ENCODE assay signal across 9 cellular contexts in the genomic region with DNA sequence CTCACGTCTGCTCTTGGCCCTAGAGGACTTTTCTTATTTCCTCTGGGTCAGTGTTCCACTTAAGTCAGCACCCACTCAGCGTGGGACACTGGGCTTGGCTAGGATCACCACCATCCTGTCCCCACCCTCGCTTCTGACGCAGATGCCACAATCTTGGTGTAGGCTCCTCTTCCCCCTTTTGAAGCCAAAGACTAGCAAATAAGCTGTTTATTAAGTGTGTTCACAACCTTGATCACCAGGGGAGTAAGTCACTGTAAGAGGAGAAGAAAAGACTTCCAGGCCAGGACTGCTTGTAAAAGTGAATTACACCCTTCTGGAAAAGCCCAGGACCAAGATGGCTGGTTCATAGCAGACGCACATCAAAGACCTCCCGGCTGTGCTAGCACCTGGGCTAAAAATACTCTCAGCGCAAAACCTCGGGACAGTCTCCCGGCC.
A peak's percentile ranks its signal among the peaks of the same experiment; 100 is the strongest.
DNase-seq lines count a peak whose midpoint lies in the region; ATAC-seq, FAIRE-seq and TF ChIP-seq lines count a peak whose summit lies in the region.
"Had no signal": no experiment of that assay in that cellular context is flagged by ENCODE, and none has a peak within 500 bp of the region (broad histone marks: within the 10 kb centered on the region; RNA-seq: fewer than 3 reads in every experiment).

No MANE protein-coding gene starts in this region.

- peak overlapping the region; percentile 88 for H3K4me2 ChIP-seq in OCI-LY1 (ENCODE audit: low read length)
- H3K4me2 ChIP-seq in mesenchymal stem cell (ENCODE audit: low read length, poor library complexity, severe bottlenecking): no peak overlapping the region
- H3K4me2 ChIP-seq: SK-N-SH had no signal

- no peak overlapping the region for H3K14ac ChIP-seq in mesenchymal stem cell (ENCODE audit: low read length in 2 of 2)

- H3K27me3 Mint-ChIP-seq in brain: no peaks in the 10 kb centered on the region

- peaks cover 6% of the 10 kb centered on the region; the same call in 1 of the 2 replicates for H3F3A ChIP-seq in OCI-LY1 (ENCODE audit: insufficient read depth, low read length)

- no peak overlapping the region for H3K23ac ChIP-seq in mesenchymal stem cell (ENCODE audit: low read length in 2 of 2)

- ATAC-seq in HG03196 (IDR thresholded peaks at IDR 0.05; ENCODE audit: unreplicated experiment): no peak

- H3K79me1 ChIP-seq in mesenchymal stem cell (replicated peaks; ENCODE audit: low read length, poor library complexity, severe bottlenecking): peaks cover 62% of the 10 kb centered on the region

- no peak for FAIRE-seq in urothelium cell line (lab: Jason Lieb, UNC)

- no peak overlapping the region for H3K18ac ChIP-seq in mesenchymal stem cell (ENCODE audit: low read depth in 1 of 2, low read length in 2 of 2)

- no peaks in the 10 kb centered on the region for H3K9me2 ChIP-seq in OCI-LY1 (ENCODE audit: low read depth, low read length)
- H3K9me2 ChIP-seq: SK-N-SH had no signal

- H3K27me3 ChIP-seq in OCI-LY1 (ENCODE audit: insufficient read depth, low read length) (no peaks in the 10 kb centered on the region), mesenchymal stem cell (ENCODE audit: control insufficient read depth in 1 of 2, insufficient read depth in 1 of 2, low read length in 2 of 2) (no peaks in the 10 kb centered on the region)

- no peak overlapping the region for H2AFZ ChIP-seq in OCI-LY1 (ENCODE audit: low read length)
- no peak overlapping the region for H2AFZ ChIP-seq in mesenchymal stem cell (ENCODE audit: low read depth, low read length)

- H2BK12ac ChIP-seq in mesenchymal stem cell (ENCODE audit: low read length in 2 of 2): no peak overlapping the region

- H3K4me1 Mint-ChIP-seq in brain: peaks cover 63% of the 10 kb centered on the region

- H3K4me3 Mint-ChIP-seq in brain: no peak overlapping the region

- peak overlapping the region; percentile 88 for H3K4me3 ChIP-seq in OCI-LY1 (ENCODE audit: low read depth, low read length, poor library complexity, severe bottlenecking)
- no peak overlapping the region for H3K4me3 ChIP-seq in mesenchymal stem cell (ENCODE audit: insufficient read depth in 1 of 2, low read depth in 1 of 2, low read length in 2 of 2)

- WGBS in mesenchymal stem cell: 85% methylated on average over 6 of the region's 9 CpGs

- H3K36me3 ChIP-seq in OCI-LY1 (ENCODE audit: insufficient read depth, low read length): peaks cover 45% of the 10 kb centered on the region
- H3K36me3 ChIP-seq in mesenchymal stem cell (ENCODE audit: control insufficient read depth in 1 of 2, insufficient read depth in 2 of 2, low read depth in 1 of 2, low read length in 2 of 2): no peaks in the 10 kb centered on the region

- H2BK15ac ChIP-seq in mesenchymal stem cell (ENCODE audit: low read depth, poor library complexity, severe bottlenecking): no peak overlapping the region

- H4K8ac ChIP-seq in mesenchymal stem cell (ENCODE audit: low read length): no peak overlapping the region

- no peak overlapping the region for H2BK120ac ChIP-seq in mesenchymal stem cell (ENCODE audit: low read depth, low read length)

- H4K20me1 ChIP-seq in OCI-LY1 (ENCODE audit: insufficient read depth, low read length): no peaks in the 10 kb centered on the region

- no peak overlapping the region for H4K91ac ChIP-seq in mesenchymal stem cell (ENCODE audit: low read length)

- H3K27ac ChIP-seq in OCI-LY1 (ENCODE audit: low read depth, low read length, poor library complexity, severe bottlenecking) (peak overlapping the region; percentile 98), mesenchymal stem cell (ENCODE audit: low read length, poor library complexity, severe bottlenecking) (no peak overlapping the region), substantia nigra (ENCODE audit: low read depth, low read length, poor library complexity, severe bottlenecking) (peak overlapping the region; percentile 58)

- peaks cover 2 to 7% (median 4%) of the 10 kb centered on the region in 5 experiments for H3K9me3 Mint-ChIP-seq in brain

- peaks cover 7% of the 10 kb centered on the region for H3K36me3 Mint-ChIP-seq in brain

- peak overlapping the region; percentile 44 for H2AK5ac ChIP-seq in mesenchymal stem cell (ENCODE audit: low read length, severe bottlenecking)

- H3K9me3 ChIP-seq in OCI-LY1 (ENCODE audit: low read length) (no peaks in the 10 kb centered on the region), mesenchymal stem cell (ENCODE audit: control insufficient read depth, low read length) (no peaks in the 10 kb centered on the region)
- H3K9me3 ChIP-seq: SK-N-SH had no signal

- H3K9ac ChIP-seq in OCI-LY1 (ENCODE audit: low read length) (peak overlapping the region; percentile 90), mesenchymal stem cell (ENCODE audit: low read length) (no peak overlapping the region)
- H3K9ac ChIP-seq: SK-N-SH had no signal

- H3K79me2 ChIP-seq in OCI-LY1 (ENCODE audit: insufficient read depth, low read length): peaks cover 95% of the 10 kb centered on the region

- H3K4ac ChIP-seq in mesenchymal stem cell (ENCODE audit: low read depth in 1 of 2, low read length in 2 of 2): no peak overlapping the region

- peak overlapping the region in 4 of 5 experiments; percentile 1 to 97 (median 65) for H3K27ac Mint-ChIP-seq in brain

- H2BK5ac ChIP-seq in mesenchymal stem cell (ENCODE audit: low read depth, low read length, poor library complexity, severe bottlenecking): no peak overlapping the region

- DNase-seq in mesenchymal stem cell: no peak
- peak in 10 of 49 donors; percentile 13 to 63 (median 36) for DNase-seq in substantia nigra (lab: John Stamatoyannopoulos, UW)
- no peak for DNase-seq in NCI-H1694 (lab: John Stamatoyannopoulos, UW)
- DNase-seq in urothelium cell line (ENCODE audit: low spot score): no peak
- DNase-seq: activated gamma-delta T cell, SK-N-SH had no signal

- TF ChIP-seq CTCF in OCI-LY1 (IDR thresholded peaks at IDR 0.05; ENCODE audit: low read length): no peak
- TF ChIP-seq CTCF in brain (conservative IDR thresholded peaks at IDR 0.05): no peak

- H3K4me1 ChIP-seq in OCI-LY1 (ENCODE audit: insufficient read depth, low read length, severe bottlenecking) (peaks cover 89% of the 10 kb centered on the region), mesenchymal stem cell (ENCODE audit: control insufficient read depth, insufficient read depth, low read depth, low read length) (peaks cover 41% of the 10 kb centered on the region)
